13 cellular contexts compared by ENCODE assay signal in the genomic region with DNA sequence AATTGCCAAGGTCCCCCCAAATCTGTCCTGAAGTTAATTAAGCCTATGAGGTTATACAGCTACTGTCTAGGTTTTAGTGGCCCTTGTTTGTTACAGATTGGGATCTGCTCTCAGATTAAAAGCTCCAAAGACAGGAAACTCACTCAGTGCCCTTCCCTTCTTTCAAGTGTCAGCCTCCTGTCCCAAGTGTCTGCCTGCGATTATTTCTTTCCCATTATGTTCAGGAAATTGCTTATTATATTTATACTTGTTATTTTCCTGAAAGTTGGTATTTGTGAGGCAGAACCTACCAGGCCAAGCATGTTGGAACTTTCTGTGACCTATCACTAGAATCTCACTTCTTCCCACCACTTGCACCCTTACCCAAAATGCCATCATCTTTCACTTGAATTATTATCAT.
DNase-seq lines count a peak whose midpoint lies in the region; ATAC-seq and TF ChIP-seq lines count a peak whose summit lies in the region.
"Had no signal": no experiment of that assay in that cellular context is flagged by ENCODE, and none has a peak within 500 bp of the region (broad histone marks: within the 10 kb centered on the region; RNA-seq: fewer than 3 reads in every experiment).

No MANE protein-coding gene starts in this region.

- ATAC-seq in HCT116 (no peak), GM21528 (IDR thresholded peaks at IDR 0.05; ENCODE audit: low FRiP score, unreplicated experiment) (no peak)
- ATAC-seq: CD8-positive, alpha-beta T cell; GM12878 had no signal

- DNase-seq in A673 (ENCODE audit: low spot score) (peak; percentile 9), HCT116 (ENCODE audit: low read depth, low spot score) (no peak), dermis blood vessel endothelial cell (peak; percentile 56), stomach (no peak), HK-2 (ENCODE audit: unreplicated experiment) (no peak)
- DNase-seq in stimulated activated CD4-positive, alpha-beta T cell treated with anti-CD3 and anti-CD28 coated beads, Interleukin-12 subunit alpha, Interleukin-12 subunit beta, amount 100 ng/mL, for 4 hours = no peak
- DNase-seq: CD8-positive, alpha-beta T cell; DMS 273 treated with DMSO at 0.1 percent for 48 hours; GOT3; H9 had no signal

- H3K4me3 ChIP-seq in A673 (ENCODE audit: low read depth, low read length, poor library complexity, severe bottlenecking) (no peak overlapping the region), HCT116 (replicated peaks in 1 of 2; ENCODE audit: low read depth in 1 of 2, low read length in 2 of 2) (no peak overlapping the region), stomach (no peak overlapping the region)
- H3K4me3 ChIP-seq: GM12878 had no signal

- H3K9me3 ChIP-seq in A673 (ENCODE audit: low read depth, low read length, poor library complexity, severe bottlenecking) (no peaks in the 10 kb centered on the region), HCT116 (ENCODE audit: control insufficient read depth in 1 of 2, insufficient read depth in 1 of 2, low read depth in 1 of 2, low read length in 2 of 2) (peaks cover 5 to 8% of the 10 kb centered on the region in 2 experiments; a peak in 1 of 4 replicates), stomach (peaks cover 0 to 4% (median 0%) of the 10 kb centered on the region in 4 donors)

- peaks cover 6% of the 10 kb centered on the region for H3K4me1 ChIP-seq in A673 (ENCODE audit: insufficient read depth, low read length, poor library complexity, severe bottlenecking)
- H3K4me1 ChIP-seq in HCT116 (ENCODE audit: control insufficient read depth in 1 of 2, insufficient read depth in 2 of 2, low read length in 2 of 2) = peaks cover 61 to 63% of the 10 kb centered on the region in 2 experiments
- H3K4me1 ChIP-seq in stomach = peaks cover 6 to 29% (median 23%) of the 10 kb centered on the region in 4 donors

- H4K20me1 ChIP-seq in HCT116 (ENCODE audit: insufficient read depth) = no peaks in the 10 kb centered on the region

- 69 to 76% (median 71%) methylated on average over 1 of the region's 1 CpG for WGBS in stomach, 5 donors

- BruUV-seq in A673 (replicated peaks; lab: Mats Ljungman, UMichigan) (no TSS peak), HCT116 (replicated peaks; lab: Mats Ljungman, UMichigan) (no TSS peak)

- H3K9ac ChIP-seq in HCT116 (ENCODE audit: low read length) = peak overlapping the region; percentile 61
- H3K9ac ChIP-seq: KMS-11 had no signal

- intact Hi-C loops in A673 (cut with micrococcal nuclease; ENCODE audit: unreplicated experiment) (no loop called here), HCT116 (cut with micrococcal nuclease) (no loop called here), stomach (cut with DNase I; ENCODE audit: low total_unique reads) (no loop called here)

- RAD21 ChIA-PET in HCT116 (lab: Charles Lee; ENCODE audit: low non-redundant PET in 1 of 2, low total read pairs in 2 of 2, uncharacterized antibody in 2 of 2, unreplicated experiment in 2 of 2) = no interaction called here

- H3K36me3 ChIP-seq in A673 (ENCODE audit: insufficient read depth, low read length, poor library complexity, severe bottlenecking) (no peaks in the 10 kb centered on the region), HCT116 (ENCODE audit: control insufficient read depth in 1 of 2, insufficient read depth in 2 of 2, low read length in 2 of 2) (peaks cover 0 to 19% of the 10 kb centered on the region in 2 experiments; a peak in 2 of 4 replicates), stomach (no peaks in the 10 kb centered on the region)

- no peak for TF ChIP-seq RAD21 in HCT116 (IDR thresholded peaks at IDR 0.05; ENCODE audit: low read depth)

- H3K27me3 ChIP-seq in A673 (replicated peaks; ENCODE audit: insufficient read depth, low read depth, low read length, poor library complexity) = no peaks in the 10 kb centered on the region
- H3K27me3 ChIP-seq in HCT116 (ENCODE audit: insufficient read depth, low read length) = no peaks in the 10 kb centered on the region
- no peaks in the 10 kb centered on the region for H3K27me3 ChIP-seq in stomach

- H3K4me2 ChIP-seq in HCT116 (ENCODE audit: low read length) = peak overlapping the region; percentile 37
- H3K4me2 ChIP-seq: KMS-11 had no signal

- POLR2A ChIA-PET in A673 (lab: Charles Lee; ENCODE audit: low non-redundant PET) = no interaction called here
- POLR2A ChIA-PET in HCT116 (lab: Charles Lee) = interaction anchor here (0.8 to 13.3 kb wide), 6 partner anchors 11 to 162 kb away, joined by 3 to 145 read pairs (median 4); no protein-coding TSS in a partner anchor

- TF ChIP-seq POLR2A in HCT116 (IDR thresholded peaks at IDR 0.05; ENCODE audit: borderline replicate concordance, extremely low read depth, insufficient read depth, insufficient read length) (no peak), stomach (IDR thresholded peaks at IDR 0.05) (no peak)

- no peaks in the 10 kb centered on the region for H3K9me2 ChIP-seq in HCT116 (ENCODE audit: insufficient read depth)

- CTCF ChIA-PET in A673 (lab: Charles Lee) (no interaction called here), HCT116 (lab: Charles Lee) (no interaction called here)

- TF ChIP-seq CTCF in A673 (conservative IDR thresholded peaks at IDR 0.05; ENCODE audit: low read depth, low read length) (no peak), HCT116 (IDR thresholded peaks at IDR 0.05 in 2 of 3, conservative IDR thresholded peaks at IDR 0.05 in 1 of 3; ENCODE audit: borderline replicate concordance in 1 of 3, insufficient read depth in 1 of 3, low read depth in 2 of 3, low read length in 2 of 3) (no peak), stomach (IDR thresholded peaks at IDR 0.05) (no peak)

- H3K79me2 ChIP-seq in HCT116 (ENCODE audit: insufficient read depth, low read length) = no peaks in the 10 kb centered on the region; the same call in 1 of the 2 replicates

- no peak overlapping the region for H2AFZ ChIP-seq in HCT116 (ENCODE audit: low read depth, low read length, poor library complexity, severe bottlenecking)

- TF ChIP-seq EP300 in stomach (IDR thresholded peaks at IDR 0.05) = no peak

- no peak overlapping the region for H3K27ac ChIP-seq in A673 (ENCODE audit: low read depth, low read length, poor library complexity, severe bottlenecking)
- peak overlapping the region; percentile 94 for H3K27ac ChIP-seq in HCT116 (ENCODE audit: low read depth, low read length)
- peak overlapping the region in 3 of 5 donors; percentile 30 to 56 (median 54) for H3K27ac ChIP-seq in stomach
- H3K27ac ChIP-seq: KMS-11 had no signal

TF ChIP-seq in HCT116, 20 proteins besides CTCF, POLR2A, EP300 and RAD21:
- TF ChIP-seq JUND (IDR thresholded peaks at IDR 0.05) = 0 out of 2 replicates have a peak, but pooled peaks have one; percentile 27
- 0 out of 2 replicates have a peak, but pooled peaks have one; percentile 28 for TF ChIP-seq CBX3 (IDR thresholded peaks at IDR 0.05; ENCODE audit: low read depth)
- TF ChIP-seq EGR1 (IDR thresholded peaks at IDR 0.05; ENCODE audit: low read depth) = no peak
- TF ChIP-seq CEBPB (IDR thresholded peaks at IDR 0.05; ENCODE audit: low read depth) = 0 out of 2 replicates have a peak, but pooled peaks have one; percentile 16
- no peak for TF ChIP-seq ZFX (IDR thresholded peaks at IDR 0.05)

Comparison
In these comparisons a context has a peak if more than half of its experiments do, and no peak if none do; other contexts are left out.
1. DNase-seq: peak in A673 (single experiment) and dermis blood vessel endothelial cell (single experiment); none in HCT116 (single experiment), stomach (single experiment), stimulated activated CD4-positive, alpha-beta T cell treated with anti-CD3 and anti-CD28 coated beads, Interleukin-12 subunit alpha, Interleukin-12 subunit beta, amount 100 ng/mL, for 4 hours (single experiment) and HK-2 (single experiment).